7 cellular contexts compared by ENCODE assay signal in the genomic region with DNA sequence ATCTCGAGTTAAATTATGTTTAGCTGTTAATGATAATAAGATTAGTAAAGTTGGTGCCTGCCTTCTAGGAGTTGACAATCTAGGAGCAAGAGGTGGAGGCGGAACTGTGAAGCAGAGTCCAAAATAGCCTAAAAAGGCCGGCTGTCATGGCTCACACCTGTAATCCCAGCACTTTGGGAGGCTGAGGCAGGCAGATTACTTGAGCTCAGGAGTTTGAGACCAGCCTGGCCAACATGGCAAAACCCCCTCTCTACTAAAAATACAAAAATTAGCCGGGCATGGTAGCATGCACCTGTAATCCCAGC. TPM values are rescaled to one million over a fixed set of nuclear protein-coding genes. Genes with fewer than 3 reads are reported as not detected.
"Had no signal": no experiment of that assay in that cellular context is flagged by ENCODE, and none has a peak within 500 bp of the region (broad histone marks: within the 10 kb centered on the region; RNA-seq: fewer than 3 reads in every experiment).

No MANE protein-coding gene starts in this region.

RNA-seq across cellular contexts. Expression of gene MIP, which starts 59.5 kb away (rescaled TPM):
- total RNA-seq: esophagus muscularis mucosa; gastrocnemius medialis; naive thymus-derived CD4-positive, alpha-beta T cell; pancreas; T-cell; transverse colon; uterus had no signal
- polyA plus RNA-seq: naive thymus-derived CD4-positive, alpha-beta T cell; pancreas had no signal
